In the genomic region with DNA sequence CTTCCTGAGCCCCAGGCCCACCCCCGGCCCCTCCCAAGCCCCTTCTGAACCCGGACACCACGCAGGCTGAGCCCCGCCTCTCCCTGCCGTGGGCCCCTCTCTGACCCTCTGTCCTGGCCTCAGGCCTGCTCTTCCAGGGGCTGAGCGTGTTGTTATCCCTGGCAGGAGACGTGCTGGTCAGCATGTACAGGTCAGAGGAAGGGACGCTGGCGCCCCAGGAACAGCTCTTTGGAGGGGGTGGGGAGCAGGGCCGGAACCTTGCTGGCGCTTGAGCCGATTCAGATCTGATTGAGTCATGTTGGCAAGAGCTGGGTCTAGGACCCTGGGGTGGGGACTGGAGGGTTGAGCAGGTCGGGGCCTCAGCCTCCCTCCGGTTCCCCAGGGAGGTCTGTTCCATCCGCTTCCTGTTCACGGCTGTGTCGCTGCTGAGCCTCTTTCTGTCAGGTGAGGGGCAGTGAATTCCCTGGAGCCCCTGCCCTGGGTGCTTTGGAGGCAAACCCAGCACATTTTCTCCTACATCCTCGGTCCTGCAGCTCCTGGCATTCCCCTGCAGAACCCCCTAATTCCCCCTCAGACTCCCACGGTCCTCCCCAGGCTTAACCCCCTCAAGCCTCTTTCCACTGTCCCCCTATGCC, we compare ENCODE assay signal across 8 cellular contexts. TPM values are rescaled to one million over a fixed set of nuclear protein-coding genes. Genes with fewer than 3 reads are reported as not detected.
DNase-seq lines count a peak whose midpoint lies in the region; ATAC-seq and TF ChIP-seq lines count a peak whose summit lies in the region.

No MANE protein-coding gene starts in this region.

- peak overlapping the region; percentile 59 for H3K4me3 ChIP-seq in fibroblast of mammary gland (ENCODE audit: control insufficient read depth, low read depth, low read length)

- ATAC-seq in HG02763 (IDR thresholded peaks at IDR 0.05; ENCODE audit: unreplicated experiment) = no peak
- ATAC-seq in GM21423 (IDR thresholded peaks at IDR 0.05; ENCODE audit: unreplicated experiment) = no peak

- H3K27me3 Mint-ChIP-seq in neural crest cell (ENCODE audit: low read depth) = peaks cover 42% of the 10 kb centered on the region

- no peak overlapping the region for H3K27ac Mint-ChIP-seq in neural crest cell (ENCODE audit: unreplicated experiment)

- DNase-seq in Ammon's horn (ENCODE audit: low spot score) (peak; percentile 25), GM20000 (ENCODE audit: low spot score) (peak; percentile 76), NCI-H446 treated with DMSO at 0.1 percent for 48 hours (lab: John Stamatoyannopoulos, UW) (peak; percentile 8), fibroblast of mammary gland (ENCODE audit: low read depth) (peak; percentile 58), neural crest cell (ENCODE audit: low read depth, low spot score) (peak; percentile 33)
- peak; percentile 53 for DNase-seq in activated T-cell treated with anti-CD3 and anti-CD28 coated beads, Interleukin-2, amount 50 U/mL, for 1 hour

- peak overlapping the region; percentile 96 for H3K4me3 Mint-ChIP-seq in neural crest cell

- peaks cover 5% of the 10 kb centered on the region for H3K36me3 Mint-ChIP-seq in neural crest cell (ENCODE audit: low read depth)

- no peak for TF ChIP-seq CTCF in GM20000 (IDR thresholded peaks at IDR 0.05; ENCODE audit: extremely low read depth, missing control alignments)
- peak; percentile 29 for TF ChIP-seq CTCF in fibroblast of mammary gland (conservative IDR thresholded peaks at IDR 0.05; ENCODE audit: control insufficient read depth, insufficient read depth, low read depth, low read length)
- peak; percentile 42 for TF ChIP-seq CTCF in neural crest cell (conservative IDR thresholded peaks at IDR 0.05)

- no peaks in the 10 kb centered on the region for H3K9me3 Mint-ChIP-seq in neural crest cell

- H3K4me1 Mint-ChIP-seq in neural crest cell = peaks cover 36% of the 10 kb centered on the region

RNA-seq across cellular contexts. Expression of a gene that starts 1.9 kb away (rescaled TPM):
- total RNA-seq in neural crest cell = 2.3 and 3.1 TPM in 2 replicates

RNA-seq across cellular contexts. Expression of a gene that starts 47.2 kb away (rescaled TPM):
- 236 and 245 TPM in 2 replicates for total RNA-seq in neural crest cell

RNA-seq across cellular contexts. Expression of a gene that starts 47.2 kb away (rescaled TPM):
- total RNA-seq in neural crest cell = 189 and 191 TPM in 2 replicates

Comparison
In these comparisons a context has a peak if more than half of its experiments do, and no peak if none do; other contexts are left out.
1. DNase-seq: peak in every context shown above with its lines; median percentile 76 in GM20000; 58 in fibroblast of mammary gland; 53 in activated T-cell treated with anti-CD3 and anti-CD28 coated beads, Interleukin-2, amount 50 U/mL, for 1 hour; 33 in neural crest cell; 25 in Ammon's horn; 8 in NCI-H446 treated with DMSO at 0.1 percent for 48 hours.